ENCODE assay signal across 1 cellular context in the genomic region with DNA sequence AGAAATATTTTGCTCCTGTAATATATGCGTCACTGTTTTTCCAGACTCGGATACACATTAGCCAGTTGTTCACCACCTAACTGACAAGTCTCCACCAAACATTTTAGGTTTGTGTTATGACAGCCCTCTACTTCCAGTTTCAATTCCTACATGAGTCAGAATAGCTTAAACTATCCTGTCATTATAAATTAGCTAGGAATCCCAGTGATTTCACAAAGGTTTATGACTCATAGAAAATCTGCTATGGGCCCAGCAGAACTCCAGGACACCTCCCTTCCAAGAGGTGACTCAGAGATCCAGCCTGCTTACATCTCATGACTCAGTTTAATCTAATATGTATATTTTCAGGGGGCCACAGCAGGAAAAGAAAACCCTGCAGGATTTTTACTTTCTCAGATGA.
TF ChIP-seq lines count a peak whose summit lies in the region.

No MANE protein-coding gene starts in this region.

TF ChIP-seq in SK-N-SH, 30 proteins besides CTCF, POLR2A, EP300 and RAD21 (continued from another document):
- TF ChIP-seq ZBTB33 (IDR thresholded peaks at IDR 0.05; ENCODE audit: borderline replicate concordance, low read depth) = peak; percentile 75; the same call in 1 of the 2 replicates
